ENCODE assay signal across 9 cellular contexts in the genomic region with DNA sequence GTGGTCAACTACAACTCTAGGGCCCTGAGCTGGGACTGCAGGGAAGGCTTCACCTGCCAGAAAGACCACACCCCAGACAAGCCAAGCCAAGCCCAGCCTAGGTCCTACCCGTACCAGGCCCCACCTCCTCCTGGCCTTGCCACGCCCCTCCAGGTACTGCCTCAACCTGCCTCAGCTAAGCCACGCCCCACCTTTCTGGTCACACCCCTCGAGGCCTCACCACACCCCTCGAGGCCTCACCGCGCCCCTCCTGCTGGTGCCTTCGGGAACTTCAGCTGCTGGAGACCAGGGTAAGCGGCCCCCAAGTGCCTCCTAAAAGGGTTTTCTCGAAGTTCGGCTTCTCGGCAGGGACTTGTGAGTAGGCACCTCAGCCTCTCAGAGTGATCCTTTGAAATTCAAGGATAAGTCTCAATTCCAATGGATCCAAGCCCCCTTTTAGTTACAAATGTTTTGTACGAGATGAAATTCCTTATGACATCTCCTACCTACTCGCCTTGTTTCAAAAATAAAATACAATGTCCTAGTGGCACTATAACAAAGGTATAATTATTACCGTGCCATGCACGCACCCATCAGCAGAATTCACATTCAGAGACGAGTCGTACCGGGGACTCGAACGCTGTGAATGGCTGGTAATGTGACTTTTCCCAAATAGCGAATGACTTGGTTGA.
DNase-seq lines count a peak whose midpoint lies in the region; ATAC-seq and TF ChIP-seq lines count a peak whose summit lies in the region.
"Had no signal": no experiment of that assay in that cellular context is flagged by ENCODE, and none has a peak within 500 bp of the region (broad histone marks: within the 10 kb centered on the region; RNA-seq: fewer than 3 reads in every experiment).

No MANE protein-coding gene starts in this region.

- CTCF ChIA-PET in naive thymus-derived CD4-positive, alpha-beta T cell (lab: Charles Lee) = no interaction called here

- H3K4me1 Mint-ChIP-seq in naive thymus-derived CD4-positive, alpha-beta T cell = peaks cover 4 to 7% (median 7%) of the 10 kb centered on the region in 7 donors
- peaks cover 3% of the 10 kb centered on the region for H3K4me1 Mint-ChIP-seq in CD14-positive monocyte

- peak; percentile 33 for ATAC-seq in Right ventricle myocardium superior (ENCODE audit: poor library complexity)
- peak; percentile 45 for ATAC-seq in naive thymus-derived CD4-positive, alpha-beta T cell

- no peaks in the 10 kb centered on the region for H3K36me3 ChIP-seq in brain microvascular endothelial cell (replicated peaks)
- no peaks in the 10 kb centered on the region for H3K36me3 ChIP-seq in naive thymus-derived CD4-positive, alpha-beta T cell (ENCODE audit: control insufficient read depth in 2 of 3, insufficient read depth in 3 of 3, low read length in 3 of 3)

- H3K27me3 ChIP-seq in brain microvascular endothelial cell (replicated peaks) = no peaks in the 10 kb centered on the region
- H3K27me3 ChIP-seq in naive thymus-derived CD4-positive, alpha-beta T cell (ENCODE audit: control insufficient read depth in 2 of 2, insufficient read depth in 2 of 2, low read length in 2 of 2) = no peaks in the 10 kb centered on the region

- POLR2A ChIA-PET in naive thymus-derived CD4-positive, alpha-beta T cell (lab: Charles Lee) = no interaction called here

- intact Hi-C loops in Right ventricle myocardium superior (cut with DNase I) = no loop called here
- intact Hi-C loops in cardiac septum (cut with DNase I) = no loop called here
- intact Hi-C loops in naive thymus-derived CD4-positive, alpha-beta T cell (cut with micrococcal nuclease) = no loop called here
- intact Hi-C loops in CD14-positive monocyte (cut with micrococcal nuclease) = no loop called here

- no peaks in the 10 kb centered on the region for H3K9me3 Mint-ChIP-seq in naive thymus-derived CD4-positive, alpha-beta T cell
- peaks cover 0 to 6% (median 3%) of the 10 kb centered on the region in 7 donors for H3K9me3 Mint-ChIP-seq in CD14-positive monocyte

- no peak overlapping the region for H3K4me3 ChIP-seq in brain microvascular endothelial cell (ENCODE audit: low read depth, low read length)
- H3K4me3 ChIP-seq in naive thymus-derived CD4-positive, alpha-beta T cell (ENCODE audit: low read length) = no peak overlapping the region

- no peak overlapping the region for H3K4me3 Mint-ChIP-seq in naive thymus-derived CD4-positive, alpha-beta T cell
- no peak overlapping the region for H3K4me3 Mint-ChIP-seq in CD14-positive monocyte

- H3K4me1 ChIP-seq in naive thymus-derived CD4-positive, alpha-beta T cell (ENCODE audit: control insufficient read depth in 2 of 2, insufficient read depth in 2 of 2, low read length in 2 of 2) = no peaks in the 10 kb centered on the region
- H3K4me1 ChIP-seq: parathyroid adenoma had no signal

- H3K27me3 Mint-ChIP-seq in naive thymus-derived CD4-positive, alpha-beta T cell = no peaks in the 10 kb centered on the region
- H3K27me3 Mint-ChIP-seq in CD14-positive monocyte (ENCODE audit: low read depth in 3 of 3) = peaks cover 0 to 3% (median 3%) of the 10 kb centered on the region in 3 donors

- H3K9me3 ChIP-seq in naive thymus-derived CD4-positive, alpha-beta T cell (ENCODE audit: control insufficient read depth in 2 of 3, low read length in 3 of 3) = no peaks in the 10 kb centered on the region

- TF ChIP-seq CTCF in brain microvascular endothelial cell (IDR thresholded peaks at IDR 0.05; ENCODE audit: low read depth, low read length, missing control alignments) (peak; percentile 64), CD14-positive monocyte (IDR thresholded peaks at IDR 0.05) (no peak)

- no peak for DNase-seq in Right ventricle myocardium superior
- DNase-seq in cardiac septum (ENCODE audit: low spot score) = no peak
- DNase-seq in HT-29 (ENCODE audit: low spot score) = peak; percentile 88
- DNase-seq in brain microvascular endothelial cell = no peak
- peak in 3 of 9 donors; percentile 5 to 19 (median 14) for DNase-seq in naive thymus-derived CD4-positive, alpha-beta T cell
- no peak for DNase-seq in DMS153 (lab: John Stamatoyannopoulos, UW)
- DNase-seq in CD14-positive monocyte (ENCODE audit: low spot score) = no peak
- no peak for DNase-seq in medulla oblongata (ENCODE audit: extremely low spot score)

- peak overlapping the region in 1 of 9 donors; percentile 46 for H3K27ac Mint-ChIP-seq in naive thymus-derived CD4-positive, alpha-beta T cell
- no peak overlapping the region for H3K27ac Mint-ChIP-seq in CD14-positive monocyte

- H3K27ac ChIP-seq in brain microvascular endothelial cell = no peak overlapping the region
- H3K27ac ChIP-seq in naive thymus-derived CD4-positive, alpha-beta T cell (ENCODE audit: low read depth, low read length) = no peak overlapping the region
- H3K27ac ChIP-seq: parathyroid adenoma had no signal

- H3K36me3 Mint-ChIP-seq in naive thymus-derived CD4-positive, alpha-beta T cell = no peaks in the 10 kb centered on the region
- no peaks in the 10 kb centered on the region for H3K36me3 Mint-ChIP-seq in CD14-positive monocyte

- in situ Hi-C loops in brain microvascular endothelial cell (cut with HindIII; ENCODE audit: low pct_ligation_motif_present, low sequenced_read_pairs) = no loop called here
